Comparison of ENCODE assay signal across 23 cellular contexts in genomic region chrY:19601113-19601512, GRCh38.
"Had no signal": no experiment of that assay in that cellular context is flagged by ENCODE, and none has a peak within 500 bp of the region (broad histone marks: within the 10 kb centered on the region; RNA-seq: fewer than 3 reads in every experiment).

No MANE protein-coding gene starts in this region.

- H3K27me3 ChIP-seq: body of pancreas had no signal

- DNase-seq: activated B cell treated with CpG ODN at 0.5 μM for 24 hours; activated CD4-positive, alpha-beta T cell treated with anti-CD3 and anti-CD28 coated beads for 1 hour; activated CD4-positive, alpha-beta T cell treated with anti-CD3 and anti-CD28 coated beads, Interleukin-2, amount 10 ng/mL, durations not matched to agents 24 days and 14 days; activated CD4-positive, alpha-beta T cell treated with anti-CD3 and anti-CD28 coated beads, Interleukin-2, amount 50 U/mL, for 48 hours; activated CD8-positive, alpha-beta memory T cell treated with anti-CD3 and anti-CD28 coated beads, Interleukin-2, amount 10 ng/mL, durations not matched to agents 7 days and 5 days; activated gamma-delta T cell treated with Interleukin-2 at 50 U/mL for 16 hours; activated naive CD4-positive, alpha-beta T cell treated with anti-CD3 and anti-CD28 coated beads, Interleukin-2, amount 50 U/mL, for 16 hours; activated T-cell treated with anti-CD3 and anti-CD28 coated beads, Interleukin-2, amount 50 U/mL, for 24 hours; aorta; body of pancreas; central memory CD4-positive, alpha-beta T cell; Kasumi-1; NCI-H1105 treated with DMSO at 0.1 percent for 48 hours; NCI-H1436 treated with DMSO at 0.1 percent for 48 hours; NCI-H187; NCI-H2081 treated with DMSO at 0.1 percent for 48 hours; NCI-H446; NCI-H524; PC-9; SHP77 treated with DMSO at 0.1 percent for 48 hours; T-helper 17 cell; T-helper 9 cell had no signal

- H3K4me2 ChIP-seq: PC-9 had no signal

- H3K4me3 ChIP-seq: body of pancreas, K562, PC-9 had no signal

- H3K4me1 ChIP-seq: body of pancreas had no signal

- H3K9me3 ChIP-seq: body of pancreas had no signal

- H2AFZ ChIP-seq: PC-9 had no signal

- ATAC-seq: activated CD8-positive, alpha-beta memory T cell treated with anti-CD3 and anti-CD28 coated beads, Interleukin-2, amount 10 ng/mL, durations not matched to agents 7 days and 5 days; body of pancreas; K562; T-helper 17 cell had no signal

- H3K27ac ChIP-seq: body of pancreas, PC-9 had no signal
